ENCODE assay signal across 22 cellular contexts in the genomic region with DNA sequence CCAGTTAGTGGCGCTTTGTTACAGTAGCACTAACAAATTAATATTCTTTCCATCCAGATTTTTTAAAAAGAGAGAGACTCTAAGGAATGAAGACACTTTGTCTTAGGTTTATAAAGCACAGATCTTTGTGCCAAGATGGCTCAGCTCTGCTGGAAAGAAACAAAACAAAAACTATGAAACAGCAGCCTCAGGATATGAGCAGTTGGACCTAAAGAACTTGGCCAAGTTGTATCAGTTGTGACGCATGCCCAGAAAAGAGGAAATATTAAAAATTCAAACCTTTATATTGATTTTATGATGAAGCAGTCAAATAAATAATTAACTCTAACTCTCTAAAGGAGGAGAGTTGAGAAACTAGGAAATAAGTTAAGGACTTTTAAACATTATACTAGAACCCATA.
DNase-seq lines count a peak whose midpoint lies in the region; ATAC-seq and TF ChIP-seq lines count a peak whose summit lies in the region.
"Had no signal": no experiment of that assay in that cellular context is flagged by ENCODE, and none has a peak within 500 bp of the region (broad histone marks: within the 10 kb centered on the region; RNA-seq: fewer than 3 reads in every experiment).

No MANE protein-coding gene starts in this region.

- H3K4me3 ChIP-seq in esophagus squamous epithelium, result no peak overlapping the region
- H3K4me3 ChIP-seq in muscle layer of duodenum (ENCODE audit: low read depth in 1 of 2, low read length in 2 of 2), result no peak overlapping the region
- no peak overlapping the region for H3K4me3 ChIP-seq in uterus
- H3K4me3 ChIP-seq: left lung, smooth muscle cell had no signal

- 31% methylated on average over 2 of the region's 2 CpGs for WGBS in esophagus squamous epithelium, 2 donors

- H3K4me1 ChIP-seq in esophagus squamous epithelium, result peaks cover 0 to 24% (median 0%) of the 10 kb centered on the region in 3 donors
- no peaks in the 10 kb centered on the region for H3K4me1 ChIP-seq in muscle layer of duodenum (ENCODE audit: control insufficient read depth in 1 of 2, insufficient read depth in 2 of 2, low read length in 2 of 2)
- H3K4me1 ChIP-seq in uterus, result peaks cover 0 to 8% of the 10 kb centered on the region in 2 donors
- H3K4me1 ChIP-seq: left lung had no signal

- H3K27ac ChIP-seq in esophagus squamous epithelium, result peak overlapping the region in 3 of 4 donors; percentile 30 to 61 (median 55)
- H3K27ac ChIP-seq in muscle layer of duodenum (ENCODE audit: low read length), result peak overlapping the region; percentile 6
- H3K27ac ChIP-seq in uterus, result peak overlapping the region; percentile 82 to 85
- H3K27ac ChIP-seq: 22Rv1 had no signal

- intact Hi-C loops in Right ventricle myocardium superior (cut with DNase I), result no loop called here
- intact Hi-C loops in cardiac septum (cut with DNase I), result no loop called here
- intact Hi-C loops in esophagus squamous epithelium (cut with DNase I), result no loop called here
- intact Hi-C loops in uterus (cut with DNase I; ENCODE audit: low total_unique reads), result no loop called here

- DNase-seq in Right ventricle myocardium superior (no peak), cardiac septum (ENCODE audit: low spot score) (no peak), esophagus squamous epithelium (lab: John Stamatoyannopoulos, UW) (no peak), uterus (no peak), cerebellar nuclear complex (lab: John Stamatoyannopoulos, UW) (no peak), COLO829 (ENCODE audit: low spot score) (no peak)
- DNase-seq: activated CD4-positive, CD25-positive, alpha-beta regulatory T cell; activated T-cell treated with anti-CD3 and anti-CD28 coated beads, Interleukin-2, amount 50 U/mL, for 72 hours; DMS 273 treated with DMSO at 0.1 percent for 48 hours; effector memory CD4-positive, alpha-beta T cell; GF-D8; left lung; NCI-H1930; NCI-H446 treated with DMSO at 0.1 percent for 48 hours; SIG-M5; stimulated activated CD8-positive, alpha-beta memory T cell treated with anti-CD3 and anti-CD28 coated beads, Interleukin-4, amount 100 ng/mL, for 48 hours; T-helper 2 cell had no signal

- ATAC-seq in Right ventricle myocardium superior (ENCODE audit: poor library complexity) (peak; percentile 34), HG02938 (IDR thresholded peaks at IDR 0.05; ENCODE audit: unreplicated experiment) (no peak)
- ATAC-seq: activated T-cell treated with anti-CD3 and anti-CD28 coated beads, Interleukin-2, amount 50 U/mL, for 72 hours; HCT116 had no signal

- H3K36me3 ChIP-seq in esophagus squamous epithelium (no peaks in the 10 kb centered on the region), muscle layer of duodenum (ENCODE audit: control insufficient read depth in 1 of 2, insufficient read depth in 2 of 2, low read length in 2 of 2) (no peaks in the 10 kb centered on the region), uterus (no peaks in the 10 kb centered on the region)
- H3K36me3 ChIP-seq: left lung had no signal

- TF ChIP-seq CTCF in esophagus squamous epithelium (IDR thresholded peaks at IDR 0.05) (no peak), uterus (IDR thresholded peaks at IDR 0.05) (no peak)

- TF ChIP-seq POLR2A in esophagus squamous epithelium (IDR thresholded peaks at IDR 0.05) (no peak), uterus (IDR thresholded peaks at IDR 0.05) (no peak)

- H3K9me3 ChIP-seq in esophagus squamous epithelium (no peaks in the 10 kb centered on the region), muscle layer of duodenum (ENCODE audit: control insufficient read depth in 1 of 2, low read length in 2 of 2) (no peaks in the 10 kb centered on the region), uterus (no peaks in the 10 kb centered on the region)
- H3K9me3 ChIP-seq: left lung had no signal

- no peaks in the 10 kb centered on the region for H3K27me3 ChIP-seq in esophagus squamous epithelium
- H3K27me3 ChIP-seq in muscle layer of duodenum (ENCODE audit: low read depth, low read length), result no peaks in the 10 kb centered on the region
- H3K27me3 ChIP-seq in uterus, result no peaks in the 10 kb centered on the region
- H3K27me3 ChIP-seq: left lung had no signal

Comparison
In these comparisons a context has a peak if more than half of its experiments do, and no peak if none do; other contexts are left out.
1. H3K27ac ChIP-seq: peak in every context shown above with its lines; median percentile 84 in uterus; 55 in esophagus squamous epithelium; 6 in muscle layer of duodenum.